8 cellular contexts compared by ENCODE assay signal in the genomic region with DNA sequence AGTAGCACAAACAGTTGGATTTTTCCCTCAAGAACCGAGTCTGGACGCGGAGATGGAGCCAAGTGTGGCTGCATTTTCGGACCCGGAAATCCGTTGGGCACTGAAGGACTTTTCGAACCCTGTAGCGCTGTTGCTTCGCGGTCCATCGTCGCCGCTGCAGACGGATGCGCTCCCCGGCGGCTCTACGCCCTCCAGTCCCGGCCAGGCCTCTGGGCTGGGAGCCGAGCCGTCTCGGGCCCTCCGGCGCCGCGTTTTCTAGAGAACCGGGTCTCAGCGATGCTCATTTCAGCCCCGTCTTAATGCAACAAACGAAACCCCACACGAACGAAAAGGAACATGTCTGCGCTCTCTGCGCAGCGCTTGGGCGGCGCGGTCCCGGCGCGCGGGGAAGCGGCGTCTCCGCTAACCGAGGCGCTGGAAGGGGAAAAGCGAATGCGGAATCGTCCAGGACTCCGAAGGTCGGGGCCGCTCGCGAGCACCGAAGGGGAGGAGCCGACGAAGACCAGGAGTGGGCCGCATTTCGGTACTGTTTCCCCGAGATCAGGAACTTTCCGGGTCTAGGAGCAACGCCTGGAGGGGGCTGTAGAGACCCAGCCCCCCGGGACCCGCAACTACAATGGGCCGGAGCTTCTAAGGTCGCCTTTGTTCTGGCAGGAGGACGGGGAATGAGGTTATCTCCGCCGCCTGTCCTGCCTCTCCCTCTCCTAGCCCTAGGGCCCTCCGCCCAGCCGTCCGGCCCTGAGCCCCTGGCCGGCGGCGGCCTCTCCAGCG. TPM values are rescaled to one million over a fixed set of nuclear protein-coding genes. Genes with fewer than 3 reads are reported as not detected.
DNase-seq lines count a peak whose midpoint lies in the region; ATAC-seq, FAIRE-seq and TF ChIP-seq lines count a peak whose summit lies in the region.

No MANE protein-coding gene starts in this region.

- H3K4me1 ChIP-seq in astrocyte (ENCODE audit: insufficient read depth, low read length) = peaks cover 9% of the 10 kb centered on the region

- peaks cover 22% of the 10 kb centered on the region for H4K20me1 ChIP-seq in astrocyte (ENCODE audit: insufficient read depth, low read length)

- ATAC-seq in GM21619 (IDR thresholded peaks at IDR 0.05; ENCODE audit: unreplicated experiment) = no peak
- ATAC-seq in HG03378 (IDR thresholded peaks at IDR 0.05; ENCODE audit: unreplicated experiment) = no peak

- no peak overlapping the region for H3K27ac Mint-ChIP-seq in astrocyte (ENCODE audit: unreplicated experiment)
- H3K27ac Mint-ChIP-seq in mesothelial cell of epicardium = no peak overlapping the region

- peaks cover 92% of the 10 kb centered on the region for H3K27me3 ChIP-seq in AG04450 (ENCODE audit: control insufficient read depth, insufficient read depth, low read length)
- H3K27me3 ChIP-seq in H7 (ENCODE audit: control insufficient read depth, insufficient read depth, low read length) = peaks cover 98% of the 10 kb centered on the region
- H3K27me3 ChIP-seq in astrocyte (ENCODE audit: insufficient read depth, low read length) = peaks cover 96% of the 10 kb centered on the region

- H3K36me3 Mint-ChIP-seq in astrocyte (ENCODE audit: low read depth, unreplicated experiment) = no peaks in the 10 kb centered on the region
- no peaks in the 10 kb centered on the region for H3K36me3 Mint-ChIP-seq in mesothelial cell of epicardium

- H3K27ac ChIP-seq in AG04450 (ENCODE audit: low read depth, low read length) = no peak overlapping the region
- no peak overlapping the region for H3K27ac ChIP-seq in astrocyte (ENCODE audit: low read depth, low read length)

- DNase-seq in AG04450 (ENCODE audit: low read depth, low spot score) (no peak), H7 (peak; percentile 90), astrocyte (ENCODE audit: low read depth) (peak; percentile 23), mesothelial cell of epicardium (ENCODE audit: low spot score in 2 of 2, unreplicated experiment in 2 of 2) (peak in 1 of 2 experiments; percentile 57), NCI-H2171 treated with DMSO at 0.1 percent for 48 hours (lab: John Stamatoyannopoulos, UW) (no peak), medulla oblongata (ENCODE audit: extremely low spot score) (no peak)

- no peaks in the 10 kb centered on the region for H3K79me2 ChIP-seq in astrocyte (ENCODE audit: insufficient read depth, low read length)

- H2AFZ ChIP-seq in astrocyte (ENCODE audit: low read depth, low read length) = peak overlapping the region; percentile 60

- peak overlapping the region; percentile 82 for H3K4me2 ChIP-seq in astrocyte (ENCODE audit: low read length)

- POLR2A ChIA-PET in AG04450 (lab: Yijun Ruan, JAX) = no interaction called here

- peak overlapping the region; percentile 35 for H3K9ac ChIP-seq in astrocyte (ENCODE audit: low read length)

- TF ChIP-seq CTCF in AG04450 (IDR thresholded peaks at IDR 0.05; ENCODE audit: low read depth, low read length) (no peak), astrocyte (IDR thresholded peaks at IDR 0.05; ENCODE audit: insufficient read depth, low read depth, low read length) (no peak), mesothelial cell of epicardium (IDR thresholded peaks at IDR 0.05; ENCODE audit: unreplicated experiment) (no peak)

- H3K36me3 ChIP-seq in H7 (replicated peaks; ENCODE audit: control insufficient read depth, insufficient read depth, low read length) = no peaks in the 10 kb centered on the region
- no peaks in the 10 kb centered on the region for H3K36me3 ChIP-seq in astrocyte (ENCODE audit: insufficient read depth, low read length)

- H3K4me1 Mint-ChIP-seq in astrocyte (ENCODE audit: low read depth, unreplicated experiment) = no peaks in the 10 kb centered on the region
- H3K4me1 Mint-ChIP-seq in mesothelial cell of epicardium = peaks cover 20% of the 10 kb centered on the region

- CTCF ChIA-PET in AG04450 (lab: Charles Lee) = interaction anchor here (2.5 kb wide), 1 partner anchor 28 kb away, joined by 7 read pairs; no protein-coding TSS in a partner anchor

- H3K9me3 Mint-ChIP-seq in astrocyte (ENCODE audit: unreplicated experiment) (peaks cover 4% of the 10 kb centered on the region), mesothelial cell of epicardium (no peaks in the 10 kb centered on the region)

- H3K27me3 Mint-ChIP-seq in astrocyte (ENCODE audit: low read depth, unreplicated experiment) = peaks cover 59% of the 10 kb centered on the region
- H3K27me3 Mint-ChIP-seq in mesothelial cell of epicardium (ENCODE audit: low read depth) = peaks cover 90% of the 10 kb centered on the region

- H3K4me3 Mint-ChIP-seq in astrocyte (ENCODE audit: unreplicated experiment) (no peak overlapping the region), mesothelial cell of epicardium (peak overlapping the region; percentile 53)

- H3K9me3 ChIP-seq in AG04450 (ENCODE audit: control insufficient read depth, insufficient read depth, low read length) (peaks cover 24% of the 10 kb centered on the region), astrocyte (ENCODE audit: insufficient read depth, low read depth, low read length) (peaks cover 16% of the 10 kb centered on the region)

- peak overlapping the region; percentile 25; the same call in 1 of the 2 replicates for H3K4me3 ChIP-seq in AG04450 (ENCODE audit: low read depth, low read length)
- H3K4me3 ChIP-seq in H7 (ENCODE audit: insufficient read depth, low read depth, low read length) = peak overlapping the region; percentile 20; the same call in 1 of the 2 replicates
- H3K4me3 ChIP-seq in astrocyte (ENCODE audit: insufficient read depth, low read depth, low read length) = peak overlapping the region; percentile 42

- FAIRE-seq in astrocyte (lab: Jason Lieb, UNC) = no peak

RNA-seq across cellular contexts. Expression of a gene that starts 3.2 kb away (rescaled TPM):
- not detected in 2 replicates for polyA plus RNA-seq in AG04450 (2011; rRNA removed)
- polyA minus RNA-seq in AG04450 (2011; rRNA and poly(A)+ RNA removed) = not detected in 2 replicates
- total RNA-seq in H7 (2014; rRNA removed; shearing (Covaris generic)) = 0.28 and 1.6 TPM in 2 replicates
- 0.48 TPM in 1 of 2 replicates, not detected in the other for total RNA-seq in astrocyte
- 0.09 TPM in 2 of 3 replicates, not detected in the other for total RNA-seq in mesothelial cell of epicardium

RNA-seq across cellular contexts. Expression of a gene that starts 33.3 kb away (rescaled TPM):
- 17.5 TPM in 2 replicates for polyA plus RNA-seq in AG04450 (2011; rRNA removed)
- 7.3 and 8.1 TPM in 2 replicates for polyA minus RNA-seq in AG04450 (2011; rRNA and poly(A)+ RNA removed)
- total RNA-seq in H7 (2014; rRNA removed; shearing (Covaris generic)) = 3.7 and 8.0 TPM in 2 replicates
- total RNA-seq in astrocyte (23.6 TPM in 2 replicates), mesothelial cell of epicardium (11.4 to 13.8 TPM (median 12.5 TPM) in 3 replicates)

Comparison
In these comparisons a context has a peak if more than half of its experiments do, and no peak if none do; other contexts are left out.
1. DNase-seq: peak in H7 (single experiment) and astrocyte (single experiment); none in AG04450 (single experiment), NCI-H2171 treated with DMSO at 0.1 percent for 48 hours (single experiment) and medulla oblongata (single experiment).
2. Peak in every context shown above with its lines, with median percentiles within 50 percentile points of each other: H3K4me3 ChIP-seq.